ENCODE assay signal across 13 cellular contexts in the genomic region with DNA sequence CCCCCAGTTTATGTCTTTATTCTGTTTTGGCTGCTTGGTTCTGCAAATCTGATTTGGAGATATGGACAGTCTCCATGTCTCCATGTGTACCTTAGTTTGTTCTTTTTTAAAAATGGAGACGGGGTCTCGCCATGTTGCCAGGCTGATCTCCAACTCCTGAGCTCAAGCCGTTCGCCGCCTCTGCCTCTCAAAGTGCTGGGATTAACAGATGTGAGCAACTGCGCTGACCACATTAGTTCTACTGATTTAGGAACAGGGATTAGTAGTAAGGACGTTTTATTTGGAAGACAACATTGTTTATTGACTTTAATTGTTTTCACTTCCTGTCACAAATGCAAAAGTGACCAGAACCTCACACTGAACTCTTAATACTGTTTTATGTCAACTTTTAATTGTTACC.
"Had no signal": no experiment of that assay in that cellular context is flagged by ENCODE, and none has a peak within 500 bp of the region (broad histone marks: within the 10 kb centered on the region; RNA-seq: fewer than 3 reads in every experiment).

No MANE protein-coding gene starts in this region.

- H3K9ac ChIP-seq: parathyroid adenoma had no signal

- H3K36me3 ChIP-seq: breast epithelium, heart left ventricle, uterus had no signal

- H3K9me3 Mint-ChIP-seq: activated CD4-positive, alpha-beta memory T cell treated with anti-CD3 and anti-CD28 coated beads, Interleukin-2, amount 10 ng/mL, durations not matched to agents 7 days and 5 days; activated naive CD8-positive, alpha-beta T cell treated with anti-CD3 and anti-CD28 coated beads for 36 hours; neural crest cell had no signal

- H2AFZ ChIP-seq: parathyroid adenoma had no signal

- H3K27me3 Mint-ChIP-seq: activated CD4-positive, alpha-beta memory T cell treated with anti-CD3 and anti-CD28 coated beads, Interleukin-2, amount 10 ng/mL, durations not matched to agents 7 days and 5 days; activated naive CD8-positive, alpha-beta T cell treated with anti-CD3 and anti-CD28 coated beads for 36 hours had no signal

- H3K4me3 Mint-ChIP-seq: activated CD4-positive, alpha-beta memory T cell treated with anti-CD3 and anti-CD28 coated beads, Interleukin-2, amount 10 ng/mL, durations not matched to agents 7 days and 5 days; activated naive CD8-positive, alpha-beta T cell treated with anti-CD3 and anti-CD28 coated beads for 36 hours; neural crest cell had no signal

- H3K27ac Mint-ChIP-seq: activated CD4-positive, alpha-beta memory T cell treated with anti-CD3 and anti-CD28 coated beads, Interleukin-2, amount 10 ng/mL, durations not matched to agents 7 days and 5 days; activated naive CD8-positive, alpha-beta T cell treated with anti-CD3 and anti-CD28 coated beads for 36 hours had no signal

- DNase-seq: activated CD4-positive, alpha-beta memory T cell treated with anti-CD3 and anti-CD28 coated beads, Interleukin-2, amount 10 ng/mL, durations not matched to agents 7 days and 5 days; activated CD8-positive, alpha-beta memory T cell treated with anti-CD3 and anti-CD28 coated beads, Interleukin-2, amount 50 U/mL, for 48 hours; activated naive CD8-positive, alpha-beta T cell treated with anti-CD3 and anti-CD28 coated beads for 36 hours; aorta; foreskin melanocyte; heart left ventricle; islet precursor cell; mammary epithelial cell; T1000; uterus had no signal

- H3K4me3 ChIP-seq: breast epithelium, heart left ventricle, uterus had no signal

- H3K27ac ChIP-seq: breast epithelium, heart left ventricle, parathyroid adenoma, uterus had no signal

- H3K4me1 ChIP-seq: breast epithelium, uterus had no signal

- H3K9me3 ChIP-seq: breast epithelium, heart left ventricle, uterus had no signal

- H3K27me3 ChIP-seq: breast epithelium, heart left ventricle, uterus had no signal
